Comparison of ENCODE assay signal across 14 cellular contexts in genomic region chr7:12601302-12601869, GRCh38. TPM values are rescaled to one million over a fixed set of nuclear protein-coding genes. Genes with fewer than 3 reads are reported as not detected.
A peak's percentile ranks its signal among the peaks of the same experiment; 100 is the strongest.
DNase-seq lines count a peak whose midpoint lies in the region; ATAC-seq, FAIRE-seq and TF ChIP-seq lines count a peak whose summit lies in the region.
"Had no signal": no experiment of that assay in that cellular context is flagged by ENCODE, and none has a peak within 500 bp of the region (broad histone marks: within the 10 kb centered on the region; RNA-seq: fewer than 3 reads in every experiment).

No MANE protein-coding gene starts in this region.

- ATAC-seq in GM18502 (IDR thresholded peaks at IDR 0.05; ENCODE audit: poor library complexity, unreplicated experiment) (peak; percentile 94), GM19463 (IDR thresholded peaks at IDR 0.05; ENCODE audit: unreplicated experiment) (peak; percentile 95), HG02840 (IDR thresholded peaks at IDR 0.05; ENCODE audit: low FRiP score, unreplicated experiment) (peak; percentile 83), HG03457 (IDR thresholded peaks at IDR 0.05; ENCODE audit: unreplicated experiment) (peak; percentile 94), left lung (no peak), left ventricle myocardium superior (no peak)
- ATAC-seq: activated naive CD4-positive, alpha-beta T cell treated with anti-CD3 and anti-CD28 coated beads, Interleukin-2, amount 50 U/mL, for 72 hours had no signal

- H3K27ac ChIP-seq in small intestine (ENCODE audit: low read depth in 1 of 2, low read length in 1 of 2) (no peak overlapping the region), left lung (no peak overlapping the region)

- WGBS in small intestine, 3 donors = 59 to 91% (median 61%) methylated on average over 1 of the region's 1 CpG

- TF ChIP-seq CTCF in left lung (IDR thresholded peaks at IDR 0.05) = no peak

- no peaks in the 10 kb centered on the region for H3K27me3 ChIP-seq in small intestine (ENCODE audit: control insufficient read depth in 2 of 2, insufficient read depth in 2 of 2, low read length in 2 of 2)
- H3K27me3 ChIP-seq in left lung = no peaks in the 10 kb centered on the region

- H3K4me3 ChIP-seq in small intestine (ENCODE audit: low read depth in 1 of 2, low read length in 2 of 2) (no peak overlapping the region), left lung (no peak overlapping the region)

- H3K36me3 ChIP-seq in small intestine (ENCODE audit: control insufficient read depth in 2 of 2, insufficient read depth in 2 of 2, low read length in 2 of 2) = peaks cover 0 to 4% of the 10 kb centered on the region in 2 donors
- no peaks in the 10 kb centered on the region for H3K36me3 ChIP-seq in left lung

- no peaks in the 10 kb centered on the region for H3K9me3 ChIP-seq in small intestine (ENCODE audit: control insufficient read depth, low read depth)
- H3K9me3 ChIP-seq in left lung = peaks cover 0 to 22% of the 10 kb centered on the region in 2 donors

- DNase-seq in small intestine (no peak), left lung (no peak), left ventricle myocardium superior (no peak), DMS79 (lab: John Stamatoyannopoulos, UW) (no peak)
- DNase-seq: activated CD8-positive, alpha-beta memory T cell treated with anti-CD3 and anti-CD28 coated beads for 24 hours; NCI-H446; nucleus accumbens; stimulated activated CD4-positive, alpha-beta T cell treated with anti-CD3 and anti-CD28 coated beads, Interleukin-12 subunit alpha, Interleukin-12 subunit beta, amount 100 ng/mL, for 4 hours had no signal

- intact Hi-C loops in left lung (cut with DNase I) = no loop called here
- intact Hi-C loops in left ventricle myocardium superior (cut with micrococcal nuclease) = no loop called here

- no peak for FAIRE-seq in small intestine (lab: Jason Lieb, UNC)
- FAIRE-seq: RCC 7860 had no signal

- H3K4me1 ChIP-seq in small intestine (ENCODE audit: control insufficient read depth in 2 of 2, insufficient read depth in 1 of 2, low read depth in 1 of 2, low read length in 1 of 2) (no peaks in the 10 kb centered on the region), left lung (no peaks in the 10 kb centered on the region)

RNA-seq across cellular contexts. Expression of gene SCIN, which starts 30.9 kb away (rescaled TPM):
- 10 to 100 TPM in 2 of 3 donors, 1 to 10 TPM in 1; 4.0 to 61.1 (median 38.4) TPM for polyA plus RNA-seq in small intestine
- total RNA-seq in left lung = 10 to 100 TPM; 13.4 to 13.5 TPM
- total RNA-seq in left ventricle myocardium superior = 0.20 TPM

Comparison
In these comparisons a context has a peak if more than half of its experiments do, and no peak if none do; other contexts are left out.
1. ATAC-seq: peak in GM18502 (single experiment), GM19463 (single experiment), HG02840 (single experiment) and HG03457 (single experiment); none in left lung (single experiment) and left ventricle myocardium superior (single experiment).
2. RNA of gene SCIN, which starts 30.9 kb away (total RNA-seq): 13.4 to 13.5 TPM in left lung; 0.20 TPM in left ventricle myocardium superior (single experiment); every median in the first group is over 10 times any median in the second.